ENCODE assay signal across 17 cellular contexts in the genomic region with DNA sequence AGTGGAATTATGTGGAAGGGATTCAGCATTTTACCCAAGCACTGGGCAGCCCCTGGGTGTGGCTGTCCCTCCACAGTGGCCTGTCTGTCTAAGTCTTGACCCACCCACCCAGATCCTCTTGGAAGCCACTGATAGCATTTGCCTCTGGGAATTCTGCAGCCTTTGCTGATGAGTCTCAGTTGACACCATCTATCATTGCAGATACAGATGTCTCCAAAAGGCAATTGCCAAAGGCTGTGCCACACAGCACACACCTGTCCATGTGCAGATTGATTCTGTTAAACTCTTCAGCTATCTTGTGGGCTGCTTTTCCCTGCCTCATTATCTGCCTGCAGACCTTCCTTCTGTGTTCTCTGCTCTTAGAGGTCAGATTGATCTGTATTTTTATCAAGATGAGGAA. TPM values are rescaled to one million over a fixed set of nuclear protein-coding genes. Genes with fewer than 3 reads are reported as not detected.
"Had no signal": no experiment of that assay in that cellular context is flagged by ENCODE, and none has a peak within 500 bp of the region (broad histone marks: within the 10 kb centered on the region; RNA-seq: fewer than 3 reads in every experiment).

No MANE protein-coding gene starts in this region.

- DNase-seq: activated CD4-positive, alpha-beta T cell treated with anti-CD3 and anti-CD28 coated beads, Interleukin-2, amount 50 U/mL, for 1 hour; activated CD8-positive, alpha-beta memory T cell treated with anti-CD3 and anti-CD28 coated beads, Interleukin-2, amount 10 ng/mL, durations not matched to agents 7 days and 5 days; activated naive CD4-positive, alpha-beta T cell treated with anti-CD3 and anti-CD28 coated beads for 36 hours; activated naive CD8-positive, alpha-beta T cell treated with anti-CD3 and anti-CD28 coated beads, Interleukin-2, amount 50 U/mL, for 24 hours; activated T-cell treated with anti-CD3 and anti-CD28 coated beads, Interleukin-2, amount 50 U/mL, for 1 hour; aorta; dermis blood vessel endothelial cell; endodermal cell; naive B cell; small intestine; stimulated activated CD4-positive, alpha-beta T cell treated with anti-CD3 and anti-CD28 coated beads, Interleukin-4, amount 100 ng/mL, for 24 hours; tibial artery had no signal

- H3K9me3 Mint-ChIP-seq: activated naive CD4-positive, alpha-beta T cell treated with anti-CD3 and anti-CD28 coated beads for 36 hours; activated naive CD8-positive, alpha-beta T cell treated with anti-CD3 and anti-CD28 coated beads, Interleukin-2, amount 50 U/mL, for 24 hours; endodermal cell; naive B cell had no signal

- H3K27ac Mint-ChIP-seq: activated CD8-positive, alpha-beta memory T cell treated with anti-CD3 and anti-CD28 coated beads, Interleukin-2, amount 10 ng/mL, durations not matched to agents 7 days and 5 days; activated naive CD4-positive, alpha-beta T cell treated with anti-CD3 and anti-CD28 coated beads for 36 hours; endodermal cell had no signal

- H3K27me3 ChIP-seq: gastroesophageal sphincter, right atrium auricular region, tibial artery had no signal

- H3K36me3 Mint-ChIP-seq: naive B cell had no signal

- H3K9me3 ChIP-seq: gastroesophageal sphincter, right atrium auricular region, tibial artery had no signal

- FAIRE-seq: small intestine, urothelium cell line had no signal

- H3K36me3 ChIP-seq: gastroesophageal sphincter, right atrium auricular region, tibial artery had no signal

- H3K27me3 Mint-ChIP-seq: naive B cell had no signal

- H3K4me3 ChIP-seq: gastroesophageal sphincter, lung, right atrium auricular region, tibial artery had no signal

- H3K4me3 Mint-ChIP-seq: activated CD8-positive, alpha-beta memory T cell treated with anti-CD3 and anti-CD28 coated beads, Interleukin-2, amount 10 ng/mL, durations not matched to agents 7 days and 5 days; activated naive CD4-positive, alpha-beta T cell treated with anti-CD3 and anti-CD28 coated beads for 36 hours; activated naive CD8-positive, alpha-beta T cell treated with anti-CD3 and anti-CD28 coated beads, Interleukin-2, amount 50 U/mL, for 24 hours; endodermal cell had no signal

- H3K4me1 Mint-ChIP-seq: endodermal cell had no signal

RNA-seq across cellular contexts. Expression of gene CX3CR1, which starts 18.1 kb away (rescaled TPM):
- total RNA-seq: activated naive CD4-positive, alpha-beta T cell treated with anti-CD3 and anti-CD28 coated beads for 36 hours; dermis blood vessel endothelial cell; endodermal cell; epithelial cell of proximal tubule had no signal
